In the genomic region with DNA sequence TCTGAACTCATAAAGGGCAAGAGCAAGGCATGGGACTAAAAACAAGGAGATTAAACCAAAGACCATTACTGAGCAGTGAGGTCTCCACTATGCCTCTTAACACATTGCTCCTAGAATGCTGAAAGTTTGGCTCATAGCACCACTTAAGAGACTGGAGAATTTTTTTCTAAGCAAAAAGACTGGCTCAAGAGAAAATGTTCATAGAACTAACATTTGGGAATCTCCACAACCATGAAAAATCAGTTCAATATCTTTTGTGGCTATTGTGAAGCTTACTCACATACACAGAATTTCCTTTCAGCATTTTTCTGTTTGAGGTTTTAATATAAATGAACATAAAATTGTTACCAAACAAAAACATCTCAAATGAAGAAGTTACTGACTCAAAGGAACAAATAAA, we compare ENCODE assay signal across 15 cellular contexts.
"Had no signal": no experiment of that assay in that cellular context is flagged by ENCODE, and none has a peak within 500 bp of the region (broad histone marks: within the 10 kb centered on the region; RNA-seq: fewer than 3 reads in every experiment).

No MANE protein-coding gene starts in this region.

- H3K4me3 ChIP-seq: heart right ventricle, left ventricle myocardium inferior, mucosa of descending colon, right atrium auricular region, skin epidermis, vagina had no signal

- DNase-seq: activated CD4-positive, alpha-beta T cell treated with anti-CD3 and anti-CD28 coated beads for 36 hours; activated CD4-positive, alpha-beta T cell treated with anti-CD3 and anti-CD28 coated beads, Interleukin-2, amount 50 U/mL, for 48 hours; activated naive CD8-positive, alpha-beta T cell treated with anti-CD3 and anti-CD28 coated beads, Interleukin-2, amount 10 ng/mL, durations not matched to agents 7 days and 5 days; activated T-cell treated with anti-CD3 and anti-CD28 coated beads for 4 hours; anterior cingulate cortex; effector CD8-positive, alpha-beta T cell; heart right ventricle; left ventricle myocardium inferior; mucosa of descending colon; naive B cell; trophoblast cell had no signal

- ATAC-seq: activated CD4-positive, alpha-beta T cell treated with anti-CD3 and anti-CD28 coated beads for 36 hours; heart right ventricle; mucosa of descending colon; WTC11 had no signal
